ENCODE assay signal across 1 cellular context in the genomic region with DNA sequence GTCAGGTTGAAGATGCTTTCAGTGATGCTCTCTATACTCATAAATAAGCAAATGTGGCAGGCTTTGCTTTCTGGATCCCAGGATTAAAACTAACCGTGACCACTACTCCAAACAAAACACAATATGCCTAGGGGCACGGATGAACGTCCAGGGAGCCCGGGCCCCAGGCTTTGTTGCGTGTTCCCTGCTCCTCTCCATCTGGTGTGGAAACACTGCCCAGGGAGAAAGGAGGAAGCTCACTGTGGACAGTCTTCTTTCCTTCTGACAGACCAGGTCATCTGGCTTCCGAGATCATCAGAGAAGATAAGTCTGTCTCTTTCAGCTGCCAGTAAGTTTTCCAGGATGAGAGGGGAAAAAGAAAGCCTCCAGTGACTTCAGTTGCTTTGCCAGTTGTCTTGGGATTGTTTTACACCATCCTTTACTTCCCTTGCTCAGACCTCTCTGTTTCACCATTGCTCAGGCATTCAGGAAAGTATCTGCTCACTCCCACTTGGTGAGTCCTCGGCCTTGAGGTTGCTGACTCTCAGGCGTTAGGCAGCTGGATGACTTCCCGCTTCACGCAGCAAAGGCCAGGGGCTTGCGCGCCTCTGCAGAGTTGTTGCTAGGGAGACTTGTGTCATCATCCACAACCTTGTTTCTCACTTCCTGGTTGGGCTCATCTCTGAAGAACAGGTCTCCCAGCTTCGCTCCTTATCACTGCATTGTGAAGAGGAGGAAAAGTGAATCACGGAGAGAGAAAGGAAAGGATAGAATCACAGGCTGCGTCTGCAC.
TF ChIP-seq lines count a peak whose summit lies in the region.

No MANE protein-coding gene starts in this region.

TF ChIP-seq in K562, 482 proteins besides CTCF, POLR2A, EP300 and RAD21 (continued from another document and continues in another):
- TF ChIP-seq, protein P1, sequence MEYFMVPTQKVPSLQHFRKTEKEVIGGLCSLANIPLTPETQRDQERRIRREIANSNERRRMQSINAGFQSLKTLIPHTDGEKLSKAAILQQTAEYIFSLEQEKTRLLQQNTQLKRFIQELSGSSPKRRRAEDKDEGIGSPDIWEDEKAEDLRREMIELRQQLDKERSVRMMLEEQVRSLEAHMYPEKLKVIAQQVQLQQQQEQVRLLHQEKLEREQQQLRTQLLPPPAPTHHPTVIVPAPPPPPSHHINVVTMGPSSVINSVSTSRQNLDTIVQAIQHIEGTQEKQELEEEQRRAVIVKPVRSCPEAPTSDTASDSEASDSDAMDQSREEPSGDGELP (CRISPR knock-in tag; IDR thresholded peaks at IDR 0.05; ENCODE audit: borderline replicate concordance): peak; percentile 66; the same call in 1 of the 2 replicates
- peak; percentile 46 for TF ChIP-seq CBFA2T3 (IDR thresholded peaks at IDR 0.05)
- TF ChIP-seq TCF3 (CRISPR knock-in tag; IDR thresholded peaks at IDR 0.05): peak; percentile 35; the same call in 1 of the 2 replicates
- TF ChIP-seq, protein P2, sequence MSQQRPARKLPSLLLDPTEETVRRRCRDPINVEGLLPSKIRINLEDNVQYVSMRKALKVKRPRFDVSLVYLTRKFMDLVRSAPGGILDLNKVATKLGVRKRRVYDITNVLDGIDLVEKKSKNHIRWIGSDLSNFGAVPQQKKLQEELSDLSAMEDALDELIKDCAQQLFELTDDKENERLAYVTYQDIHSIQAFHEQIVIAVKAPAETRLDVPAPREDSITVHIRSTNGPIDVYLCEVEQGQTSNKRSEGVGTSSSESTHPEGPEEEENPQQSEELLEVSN (IDR thresholded peaks at IDR 0.05; ENCODE audit: borderline replicate concordance in 1 of 2, extremely low read depth in 1 of 2, insufficient read depth in 1 of 2, insufficient read length in 1 of 2, low read depth in 1 of 2, low read length in 1 of 2, poor library complexity in 1 of 2, severe bottlenecking in 1 of 2): peak; percentile 76 to 80
- 0 out of 2 replicates have a peak, but pooled peaks have one; percentile 29 for TF ChIP-seq ZEB2 (IDR thresholded peaks at IDR 0.05)
- TF ChIP-seq RFX1 (IDR thresholded peaks at IDR 0.05): peak; percentile 88
- TF ChIP-seq, protein P3, sequence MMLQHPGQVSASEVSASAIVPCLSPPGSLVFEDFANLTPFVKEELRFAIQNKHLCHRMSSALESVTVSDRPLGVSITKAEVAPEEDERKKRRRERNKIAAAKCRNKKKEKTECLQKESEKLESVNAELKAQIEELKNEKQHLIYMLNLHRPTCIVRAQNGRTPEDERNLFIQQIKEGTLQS (IDR thresholded peaks at IDR 0.05): peak; percentile 77
- TF ChIP-seq, protein P3 (CRISPR knock-in tag; conservative IDR thresholded peaks at IDR 0.05): no peak
- 0 out of 2 replicates have a peak, but pooled peaks have one; percentile 28 for TF ChIP-seq SMARCA4 (IDR thresholded peaks at IDR 0.05)
- TF ChIP-seq RBM17 (IDR thresholded peaks at IDR 0.05; ENCODE audit: borderline replicate concordance, low read depth, low read length): no peak
- peak; percentile 48; the same call in 1 of the 2 replicates for TF ChIP-seq CEBPG (CRISPR knock-in tag; IDR thresholded peaks at IDR 0.05)
- TF ChIP-seq CEBPG (tag; conservative IDR thresholded peaks at IDR 0.05 in 1 of 2, IDR thresholded peaks at IDR 0.05 in 1 of 2): peak in 1 of 2 experiments; percentile 79; a peak in 2 of 4 replicates
- peak; percentile 39; the same call in 1 of the 2 replicates for TF ChIP-seq ARID1B (IDR thresholded peaks at IDR 0.05)
- peak in 1 of 2 experiments; percentile 77; a peak in 2 of 4 replicates for TF ChIP-seq RCOR1 (IDR thresholded peaks at IDR 0.05; ENCODE audit: borderline replicate concordance in 1 of 2, low read depth in 2 of 2, low read length in 2 of 2)
- no peak for TF ChIP-seq NR2C2 (CRISPR knock-in tag; IDR thresholded peaks at IDR 0.05)
- TF ChIP-seq NR2C2 (tag; IDR thresholded peaks at IDR 0.05): peak; percentile 35; the same call in 1 of the 2 replicates
- TF ChIP-seq SETDB1 (IDR thresholded peaks at IDR 0.05; ENCODE audit: low read length): peak; percentile 64
- 0 out of 2 replicates have a peak, but pooled peaks have one; percentile 43 for TF ChIP-seq SOX6 (IDR thresholded peaks at IDR 0.05)
- TF ChIP-seq FOSL1 (tag; conservative IDR thresholded peaks at IDR 0.05): peak; percentile 41; the same call in 1 of the 2 replicates
- TF ChIP-seq CXXC5 (CRISPR knock-in tag; IDR thresholded peaks at IDR 0.05): peak; percentile 55
- TF ChIP-seq PRPF4 (IDR thresholded peaks at IDR 0.05; ENCODE audit: insufficient read depth, low read depth, low read length, poor library complexity, severe bottlenecking): no peak
- no peak for TF ChIP-seq ZNF24 (IDR thresholded peaks at IDR 0.05)
- no peak for TF ChIP-seq ZNF121 (CRISPR knock-in tag; conservative IDR thresholded peaks at IDR 0.05)
- TF ChIP-seq, protein P4, sequence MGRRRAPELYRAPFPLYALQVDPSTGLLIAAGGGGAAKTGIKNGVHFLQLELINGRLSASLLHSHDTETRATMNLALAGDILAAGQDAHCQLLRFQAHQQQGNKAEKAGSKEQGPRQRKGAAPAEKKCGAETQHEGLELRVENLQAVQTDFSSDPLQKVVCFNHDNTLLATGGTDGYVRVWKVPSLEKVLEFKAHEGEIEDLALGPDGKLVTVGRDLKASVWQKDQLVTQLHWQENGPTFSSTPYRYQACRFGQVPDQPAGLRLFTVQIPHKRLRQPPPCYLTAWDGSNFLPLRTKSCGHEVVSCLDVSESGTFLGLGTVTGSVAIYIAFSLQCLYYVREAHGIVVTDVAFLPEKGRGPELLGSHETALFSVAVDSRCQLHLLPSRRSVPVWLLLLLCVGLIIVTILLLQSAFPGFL (CRISPR knock-in tag; IDR thresholded peaks at IDR 0.05): no peak
- TF ChIP-seq TRIM24 (IDR thresholded peaks at IDR 0.05): 0 out of 4 replicates have a peak, but pooled peaks of 1 of the 2 experiments have one; percentile 8
- TF ChIP-seq DPF2 (IDR thresholded peaks at IDR 0.05): peak; percentile 45; the same call in 1 of the 2 replicates
- TF ChIP-seq JUN (IDR thresholded peaks at IDR 0.05; ENCODE audit: borderline replicate concordance, low read depth, low read length): peak; percentile 26; the same call in 1 of the 2 replicates
- TF ChIP-seq JUN (CRISPR knock-in tag; IDR thresholded peaks at IDR 0.05; ENCODE audit: borderline replicate concordance): no peak
- TF ChIP-seq ZNF316 (IDR thresholded peaks at IDR 0.05): peak; percentile 33
- TF ChIP-seq NUFIP1 (IDR thresholded peaks at IDR 0.05; ENCODE audit: partially characterized antibody): no peak
- TF ChIP-seq U2AF2 (optimal IDR thresholded peaks at IDR 0.05; ENCODE audit: low read depth, low read length): no peak
- TF ChIP-seq SMAD2 (IDR thresholded peaks at IDR 0.05; ENCODE audit: low read depth, low read length): no peak
- TF ChIP-seq HDAC1 (IDR thresholded peaks at IDR 0.05): 0 out of 4 replicates have a peak, but pooled peaks of 1 of the 2 experiments have one; percentile 29
- peak; percentile 45; the same call in 1 of the 2 replicates for TF ChIP-seq FOXJ3 (CRISPR knock-in tag; IDR thresholded peaks at IDR 0.05)
- TF ChIP-seq, protein P5, sequence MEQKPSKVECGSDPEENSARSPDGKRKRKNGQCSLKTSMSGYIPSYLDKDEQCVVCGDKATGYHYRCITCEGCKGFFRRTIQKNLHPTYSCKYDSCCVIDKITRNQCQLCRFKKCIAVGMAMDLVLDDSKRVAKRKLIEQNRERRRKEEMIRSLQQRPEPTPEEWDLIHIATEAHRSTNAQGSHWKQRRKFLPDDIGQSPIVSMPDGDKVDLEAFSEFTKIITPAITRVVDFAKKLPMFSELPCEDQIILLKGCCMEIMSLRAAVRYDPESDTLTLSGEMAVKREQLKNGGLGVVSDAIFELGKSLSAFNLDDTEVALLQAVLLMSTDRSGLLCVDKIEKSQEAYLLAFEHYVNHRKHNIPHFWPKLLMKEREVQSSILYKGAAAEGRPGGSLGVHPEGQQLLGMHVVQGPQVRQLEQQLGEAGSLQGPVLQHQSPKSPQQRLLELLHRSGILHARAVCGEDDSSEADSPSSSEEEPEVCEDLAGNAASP (IDR thresholded peaks at IDR 0.05): no peak
- peak; percentile 74; the same call in 1 of the 2 replicates for TF ChIP-seq ELF1 (tag; IDR thresholded peaks at IDR 0.05)
- peak; percentile 44 for TF ChIP-seq CREM (IDR thresholded peaks at IDR 0.05; ENCODE audit: low read depth)
- no peak for TF ChIP-seq MYC (IDR thresholded peaks at IDR 0.05; ENCODE audit: low read depth, low read length)
- TF ChIP-seq MYC (CRISPR knock-in tag; IDR thresholded peaks at IDR 0.05; ENCODE audit: borderline replicate concordance, low read depth): no peak
- TF ChIP-seq ATF7 (IDR thresholded peaks at IDR 0.05): peak; percentile 54; the same call in 1 of the 2 replicates
- TF ChIP-seq CTBP1 (IDR thresholded peaks at IDR 0.05; ENCODE audit: borderline replicate concordance): peak; percentile 88
- peak; percentile 0; the same call in 1 of the 2 replicates for TF ChIP-seq SPI1 (IDR thresholded peaks at IDR 0.05; ENCODE audit: borderline replicate concordance, low read depth, low read length)
- TF ChIP-seq, protein P6, sequence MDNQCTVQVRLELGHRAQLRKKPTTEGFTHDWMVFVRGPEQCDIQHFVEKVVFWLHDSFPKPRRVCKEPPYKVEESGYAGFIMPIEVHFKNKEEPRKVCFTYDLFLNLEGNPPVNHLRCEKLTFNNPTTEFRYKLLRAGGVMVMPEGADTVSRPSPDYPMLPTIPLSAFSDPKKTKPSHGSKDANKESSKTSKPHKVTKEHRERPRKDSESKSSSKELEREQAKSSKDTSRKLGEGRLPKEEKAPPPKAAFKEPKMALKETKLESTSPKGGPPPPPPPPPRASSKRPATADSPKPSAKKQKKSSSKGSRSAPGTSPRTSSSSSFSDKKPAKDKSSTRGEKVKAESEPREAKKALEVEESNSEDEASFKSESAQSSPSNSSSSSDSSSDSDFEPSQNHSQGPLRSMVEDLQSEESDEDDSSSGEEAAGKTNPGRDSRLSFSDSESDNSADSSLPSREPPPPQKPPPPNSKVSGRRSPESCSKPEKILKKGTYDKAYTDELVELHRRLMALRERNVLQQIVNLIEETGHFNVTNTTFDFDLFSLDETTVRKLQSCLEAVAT (IDR thresholded peaks at IDR 0.05): no peak
- TF ChIP-seq, protein P7, sequence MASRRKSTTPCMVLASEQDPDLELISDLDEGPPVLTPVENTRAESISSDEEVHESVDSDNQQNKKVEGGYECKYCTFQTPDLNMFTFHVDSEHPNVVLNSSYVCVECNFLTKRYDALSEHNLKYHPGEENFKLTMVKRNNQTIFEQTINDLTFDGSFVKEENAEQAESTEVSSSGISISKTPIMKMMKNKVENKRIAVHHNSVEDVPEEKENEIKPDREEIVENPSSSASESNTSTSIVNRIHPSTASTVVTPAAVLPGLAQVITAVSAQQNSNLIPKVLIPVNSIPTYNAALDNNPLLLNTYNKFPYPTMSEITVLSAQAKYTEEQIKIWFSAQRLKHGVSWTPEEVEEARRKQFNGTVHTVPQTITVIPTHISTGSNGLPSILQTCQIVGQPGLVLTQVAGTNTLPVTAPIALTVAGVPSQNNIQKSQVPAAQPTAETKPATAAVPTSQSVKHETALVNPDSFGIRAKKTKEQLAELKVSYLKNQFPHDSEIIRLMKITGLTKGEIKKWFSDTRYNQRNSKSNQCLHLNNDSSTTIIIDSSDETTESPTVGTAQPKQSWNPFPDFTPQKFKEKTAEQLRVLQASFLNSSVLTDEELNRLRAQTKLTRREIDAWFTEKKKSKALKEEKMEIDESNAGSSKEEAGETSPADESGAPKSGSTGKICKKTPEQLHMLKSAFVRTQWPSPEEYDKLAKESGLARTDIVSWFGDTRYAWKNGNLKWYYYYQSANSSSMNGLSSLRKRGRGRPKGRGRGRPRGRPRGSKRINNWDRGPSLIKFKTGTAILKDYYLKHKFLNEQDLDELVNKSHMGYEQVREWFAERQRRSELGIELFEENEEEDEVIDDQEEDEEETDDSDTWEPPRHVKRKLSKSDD (conservative IDR thresholded peaks at IDR 0.05; ENCODE audit: low read length): no peak
- TF ChIP-seq, protein P8, sequence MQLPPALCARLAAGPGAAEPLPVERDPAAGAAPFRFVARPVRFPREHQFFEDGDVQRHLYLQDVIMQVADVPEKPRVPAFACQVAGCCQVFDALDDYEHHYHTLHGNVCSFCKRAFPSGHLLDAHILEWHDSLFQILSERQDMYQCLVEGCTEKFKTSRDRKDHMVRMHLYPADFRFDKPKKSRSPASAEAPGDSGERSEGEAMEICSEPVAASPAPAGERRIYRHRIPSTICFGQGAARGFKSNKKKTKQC (CRISPR knock-in tag; IDR thresholded peaks at IDR 0.05): no peak
- TF ChIP-seq NRF1 (conservative IDR thresholded peaks at IDR 0.05 in 1 of 2, IDR thresholded peaks at IDR 0.05 in 1 of 2): peak; percentile 84 to 87
- TF ChIP-seq DNMT1 (IDR thresholded peaks at IDR 0.05): no peak
- TF ChIP-seq GABPB1 (CRISPR knock-in tag; IDR thresholded peaks at IDR 0.05): peak; percentile 12; the same call in 1 of the 2 replicates
- TF ChIP-seq, protein P9, sequence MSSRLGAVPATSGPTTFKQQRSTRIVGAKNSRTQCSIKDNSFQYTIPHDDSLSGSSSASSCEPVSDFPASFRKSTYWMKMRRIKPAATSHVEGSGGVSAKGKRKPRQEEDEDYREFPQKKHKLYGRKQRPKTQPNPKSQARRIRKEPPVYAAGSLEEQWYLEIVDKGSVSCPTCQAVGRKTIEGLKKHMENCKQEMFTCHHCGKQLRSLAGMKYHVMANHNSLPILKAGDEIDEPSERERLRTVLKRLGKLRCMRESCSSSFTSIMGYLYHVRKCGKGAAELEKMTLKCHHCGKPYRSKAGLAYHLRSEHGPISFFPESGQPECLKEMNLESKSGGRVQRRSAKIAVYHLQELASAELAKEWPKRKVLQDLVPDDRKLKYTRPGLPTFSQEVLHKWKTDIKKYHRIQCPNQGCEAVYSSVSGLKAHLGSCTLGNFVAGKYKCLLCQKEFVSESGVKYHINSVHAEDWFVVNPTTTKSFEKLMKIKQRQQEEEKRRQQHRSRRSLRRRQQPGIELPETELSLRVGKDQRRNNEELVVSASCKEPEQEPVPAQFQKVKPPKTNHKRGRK (tag; IDR thresholded peaks at IDR 0.05): no peak
